ENCODE assay signal across 21 cellular contexts in the genomic region with DNA sequence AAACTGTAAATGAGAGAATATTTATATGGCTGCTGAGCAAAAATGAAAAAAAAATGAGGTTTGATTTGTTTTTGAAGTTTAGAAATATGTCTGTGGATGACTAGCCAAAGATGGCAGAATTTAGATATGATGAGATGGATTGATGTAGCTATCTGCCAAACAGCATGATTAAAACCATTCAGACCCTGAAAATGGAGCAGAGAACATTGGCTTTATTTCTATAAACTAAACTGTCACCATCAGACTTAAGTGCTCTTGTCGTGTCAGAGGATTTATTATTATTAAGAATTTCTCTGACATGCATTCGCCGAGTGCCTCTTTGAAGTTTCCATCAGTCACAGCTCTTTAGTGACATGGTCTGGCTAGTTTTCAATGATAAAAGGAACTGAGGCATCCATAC.
A peak's percentile ranks its signal among the peaks of the same experiment; 100 is the strongest.
DNase-seq lines count a peak whose midpoint lies in the region; TF ChIP-seq lines count a peak whose summit lies in the region.
"Had no signal": no experiment of that assay in that cellular context is flagged by ENCODE, and none has a peak within 500 bp of the region (broad histone marks: within the 10 kb centered on the region; RNA-seq: fewer than 3 reads in every experiment).

No MANE protein-coding gene starts in this region.

- peak; percentile 31 for TF ChIP-seq RAD21 in neural cell (conservative IDR thresholded peaks at IDR 0.05)

- peak; percentile 98 for TF ChIP-seq EP300 in neural cell (conservative IDR thresholded peaks at IDR 0.05; ENCODE audit: poor library complexity, severe bottlenecking)

- peak overlapping the region; percentile 41 for H3K4me2 ChIP-seq in neural cell (ENCODE audit: low read length)
- H3K4me2 ChIP-seq: BLaER1 had no signal

- no peaks in the 10 kb centered on the region for H3K9me2 ChIP-seq in neural cell (ENCODE audit: insufficient read depth, low read length)

- H3K9me3 ChIP-seq in neural cell (ENCODE audit: low read length) = no peaks in the 10 kb centered on the region
- H3K9me3 ChIP-seq: BE2C, BLaER1 had no signal

- no peaks in the 10 kb centered on the region for H3K79me2 ChIP-seq in neural cell (replicated peaks; ENCODE audit: insufficient read depth, low read length)

- H3K4me3 ChIP-seq in neural cell (ENCODE audit: low read length) = peak overlapping the region; percentile 15
- H3K4me3 ChIP-seq: BLaER1, GM12878 had no signal

- peak; percentile 39 for DNase-seq in DMS79 (lab: John Stamatoyannopoulos, UW)
- DNase-seq in DMS79 treated with DMSO at 0.1 percent for 48 hours (lab: John Stamatoyannopoulos, UW) = peak; percentile 53
- DNase-seq in activated CD4-positive, alpha-beta T cell treated with anti-CD3 and anti-CD28 coated beads, Interleukin-2, amount 50 U/mL, for 48 hours = no peak
- DNase-seq in activated CD4-positive, alpha-beta T cell treated with anti-CD3 and anti-CD28 coated beads for 4 hours = no peak
- DNase-seq: 8988T; ACHN; BE2C; C1 segment of cervical spinal cord; CD4-positive, alpha-beta memory T cell; CD4-positive, CD25-positive, alpha-beta regulatory T cell; CD8-positive, alpha-beta memory T cell; COR-L47; DMS 273 treated with DMSO at 0.1 percent for 48 hours; DMS153; DMS53; DND-41; EL; GDM1 had no signal

- no peaks in the 10 kb centered on the region for H4K20me1 ChIP-seq in neural cell (ENCODE audit: insufficient read depth)
- H4K20me1 ChIP-seq: BLaER1 had no signal

- no peaks in the 10 kb centered on the region for H3K36me3 ChIP-seq in neural cell (ENCODE audit: insufficient read depth, low read length)
- H3K36me3 ChIP-seq: BE2C, BLaER1 had no signal

- no peaks in the 10 kb centered on the region for H3F3A ChIP-seq in neural cell (ENCODE audit: insufficient read depth, low read length, poor library complexity, severe bottlenecking)

- peak overlapping the region; percentile 33 for H3K27ac ChIP-seq in neural cell (ENCODE audit: low read length)
- H3K27ac ChIP-seq: BLaER1 had no signal

- H2AFZ ChIP-seq in neural cell (ENCODE audit: low read depth, low read length) = no peak overlapping the region

- H3K9ac ChIP-seq in neural cell (ENCODE audit: low read length) = no peak overlapping the region
- H3K9ac ChIP-seq: BLaER1 had no signal

- TF ChIP-seq CTCF in neural cell (IDR thresholded peaks at IDR 0.05; ENCODE audit: poor library complexity, severe bottlenecking) = peak; percentile 30

- no peaks in the 10 kb centered on the region for H3K27me3 ChIP-seq in neural cell (ENCODE audit: insufficient read depth, low read depth, low read length)
- H3K27me3 ChIP-seq: BE2C, BLaER1 had no signal

TF ChIP-seq in neural cell, 6 proteins besides CTCF, POLR2A, EP300 and RAD21:
- TF ChIP-seq POLR2AphosphoS5 (IDR thresholded peaks at IDR 0.05) = peak; percentile 73
- TF ChIP-seq, protein P1, sequence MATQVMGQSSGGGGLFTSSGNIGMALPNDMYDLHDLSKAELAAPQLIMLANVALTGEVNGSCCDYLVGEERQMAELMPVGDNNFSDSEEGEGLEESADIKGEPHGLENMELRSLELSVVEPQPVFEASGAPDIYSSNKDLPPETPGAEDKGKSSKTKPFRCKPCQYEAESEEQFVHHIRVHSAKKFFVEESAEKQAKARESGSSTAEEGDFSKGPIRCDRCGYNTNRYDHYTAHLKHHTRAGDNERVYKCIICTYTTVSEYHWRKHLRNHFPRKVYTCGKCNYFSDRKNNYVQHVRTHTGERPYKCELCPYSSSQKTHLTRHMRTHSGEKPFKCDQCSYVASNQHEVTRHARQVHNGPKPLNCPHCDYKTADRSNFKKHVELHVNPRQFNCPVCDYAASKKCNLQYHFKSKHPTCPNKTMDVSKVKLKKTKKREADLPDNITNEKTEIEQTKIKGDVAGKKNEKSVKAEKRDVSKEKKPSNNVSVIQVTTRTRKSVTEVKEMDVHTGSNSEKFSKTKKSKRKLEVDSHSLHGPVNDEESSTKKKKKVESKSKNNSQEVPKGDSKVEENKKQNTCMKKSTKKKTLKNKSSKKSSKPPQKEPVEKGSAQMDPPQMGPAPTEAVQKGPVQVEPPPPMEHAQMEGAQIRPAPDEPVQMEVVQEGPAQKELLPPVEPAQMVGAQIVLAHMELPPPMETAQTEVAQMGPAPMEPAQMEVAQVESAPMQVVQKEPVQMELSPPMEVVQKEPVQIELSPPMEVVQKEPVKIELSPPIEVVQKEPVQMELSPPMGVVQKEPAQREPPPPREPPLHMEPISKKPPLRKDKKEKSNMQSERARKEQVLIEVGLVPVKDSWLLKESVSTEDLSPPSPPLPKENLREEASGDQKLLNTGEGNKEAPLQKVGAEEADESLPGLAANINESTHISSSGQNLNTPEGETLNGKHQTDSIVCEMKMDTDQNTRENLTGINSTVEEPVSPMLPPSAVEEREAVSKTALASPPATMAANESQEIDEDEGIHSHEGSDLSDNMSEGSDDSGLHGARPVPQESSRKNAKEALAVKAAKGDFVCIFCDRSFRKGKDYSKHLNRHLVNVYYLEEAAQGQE (IDR thresholded peaks at IDR 0.05; ENCODE audit: borderline replicate concordance) = peak; percentile 60
- TF ChIP-seq MXI1 (conservative IDR thresholded peaks at IDR 0.05; ENCODE audit: poor library complexity, severe bottlenecking) = no peak
- TF ChIP-seq EZH2 (IDR thresholded peaks at IDR 0.05; ENCODE audit: borderline replicate concordance, insufficient read depth, low read length, poor library complexity, severe bottlenecking) = no peak
TF ChIP-seq in neural cell: peak in this region for 2.

Comparison
In these comparisons a context has a peak if more than half of its experiments do, and no peak if none do; other contexts are left out.
1. DNase-seq: peak in DMS79 (single experiment) and DMS79 treated with DMSO at 0.1 percent for 48 hours (single experiment); none in activated CD4-positive, alpha-beta T cell treated with anti-CD3 and anti-CD28 coated beads, Interleukin-2, amount 50 U/mL, for 48 hours (0 of 2) and activated CD4-positive, alpha-beta T cell treated with anti-CD3 and anti-CD28 coated beads for 4 hours (0 of 2).